In genomic region chr7:26291699-26292538, GRCh38 we compare ENCODE assay signal across 1 cellular context.
TF ChIP-seq lines count a peak whose summit lies in the region.

SNX10 (plus strand) TSS chr7:26291862; CDS start chr7:26346443, 54,581 bp downstream.

TF ChIP-seq in HepG2, 621 proteins besides CTCF, POLR2A, EP300 and RAD21 (continued from another document and continues in another):
- TF ChIP-seq HOMEZ (CRISPR knock-in tag; IDR thresholded peaks at IDR 0.05; ENCODE audit: low read depth) (0 out of 2 replicates have a peak, but pooled peaks have one; percentile 35), ZNF263 (CRISPR knock-in tag; IDR thresholded peaks at IDR 0.05) (peak; percentile 80), NRL (CRISPR knock-in tag; IDR thresholded peaks at IDR 0.05; ENCODE audit: borderline replicate concordance) (0 out of 2 replicates have a peak, but pooled peaks have one; percentile 28), RNF219 (CRISPR knock-in tag; IDR thresholded peaks at IDR 0.05) (no peak), CHCHD3 (CRISPR knock-in tag; IDR thresholded peaks at IDR 0.05) (no peak), NFKB2 (CRISPR knock-in tag; IDR thresholded peaks at IDR 0.05; ENCODE audit: borderline replicate concordance) (no peak; the same call in 1 of the 2 replicates), ZNF678 (CRISPR knock-in tag; IDR thresholded peaks at IDR 0.05) (0 out of 2 replicates have a peak, but pooled peaks have one; percentile 51), KDM2A (CRISPR knock-in tag; IDR thresholded peaks at IDR 0.05; ENCODE audit: borderline replicate concordance, low read depth) (peak; percentile 51; the same call in 1 of the 2 replicates), CBFB (CRISPR knock-in tag; IDR thresholded peaks at IDR 0.05) (0 out of 2 replicates have a peak, but pooled peaks have one; percentile 36), CENPX (CRISPR knock-in tag; IDR thresholded peaks at IDR 0.05) (no peak), CREM (IDR thresholded peaks at IDR 0.05) (no peak), CREM (CRISPR knock-in tag; IDR thresholded peaks at IDR 0.05) (no peak), ARID2 (CRISPR knock-in tag; IDR thresholded peaks at IDR 0.05; ENCODE audit: borderline replicate concordance) (no peak), PCBP2 (optimal IDR thresholded peaks at IDR 0.05; ENCODE audit: low read depth, low read length, poor library complexity, severe bottlenecking) (no peak), TRAFD1 (CRISPR knock-in tag; IDR thresholded peaks at IDR 0.05; ENCODE audit: borderline replicate concordance) (no peak), SRSF9 (IDR thresholded peaks at IDR 0.05; ENCODE audit: borderline replicate concordance, insufficient read depth, low read depth, low read length, poor library complexity, severe bottlenecking) (no peak), HMGXB4 (CRISPR knock-in tag; IDR thresholded peaks at IDR 0.05; ENCODE audit: borderline replicate concordance in 1 of 2, low read depth in 1 of 2) (peak; percentile 88 to 92), ELF4 (CRISPR knock-in tag; IDR thresholded peaks at IDR 0.05; ENCODE audit: borderline replicate concordance) (no peak), SMARCE1 (IDR thresholded peaks at IDR 0.05; ENCODE audit: borderline replicate concordance) (no peak), MXD1 (CRISPR knock-in tag; IDR thresholded peaks at IDR 0.05) (peak; percentile 54; the same call in 1 of the 2 replicates), PRDM10 (CRISPR knock-in tag; IDR thresholded peaks at IDR 0.05; ENCODE audit: low read depth) (no peak), KAT7 (CRISPR knock-in tag; IDR thresholded peaks at IDR 0.05; ENCODE audit: borderline replicate concordance) (peak; percentile 26; the same call in 1 of the 2 replicates), PAWR (CRISPR knock-in tag; IDR thresholded peaks at IDR 0.05; ENCODE audit: borderline replicate concordance) (no peak), MEF2D (CRISPR knock-in tag; IDR thresholded peaks at IDR 0.05) (no peak), MTF2 (CRISPR knock-in tag; IDR thresholded peaks at IDR 0.05; ENCODE audit: borderline replicate concordance) (no peak), PITX1 (CRISPR knock-in tag; IDR thresholded peaks at IDR 0.05) (no peak), CAMTA2 (CRISPR knock-in tag; IDR thresholded peaks at IDR 0.05; ENCODE audit: borderline replicate concordance) (no peak), ZIK1 (CRISPR knock-in tag; IDR thresholded peaks at IDR 0.05; ENCODE audit: borderline replicate concordance, low read depth) (no peak), ZBTB49 (CRISPR knock-in tag; IDR thresholded peaks at IDR 0.05; ENCODE audit: borderline replicate concordance) (no peak), HOXD1 (CRISPR knock-in tag; IDR thresholded peaks at IDR 0.05) (no peak), DRAP1 (CRISPR knock-in tag; IDR thresholded peaks at IDR 0.05) (no peak), MEIS2 (CRISPR knock-in tag; IDR thresholded peaks at IDR 0.05) (no peak), EZH2 (conservative IDR thresholded peaks at IDR 0.05; ENCODE audit: low read depth, low read length) (no peak), ZNF776 (CRISPR knock-in tag; IDR thresholded peaks at IDR 0.05) (0 out of 2 replicates have a peak, but pooled peaks have one; percentile 28), ATF7-NPFF (CRISPR knock-in tag; IDR thresholded peaks at IDR 0.05; ENCODE audit: low read depth) (peak; percentile 87), ZFP62 (CRISPR knock-in tag; IDR thresholded peaks at IDR 0.05) (no peak), ZNF3 (CRISPR knock-in tag; IDR thresholded peaks at IDR 0.05) (no peak), ZNF710 (CRISPR knock-in tag; IDR thresholded peaks at IDR 0.05; ENCODE audit: borderline replicate concordance) (no peak), ZNF773 (CRISPR knock-in tag; IDR thresholded peaks at IDR 0.05; ENCODE audit: borderline replicate concordance) (no peak), ZNF614 (CRISPR knock-in tag; IDR thresholded peaks at IDR 0.05; ENCODE audit: borderline replicate concordance) (0 out of 2 replicates have a peak, but pooled peaks have one; percentile 33), ZNF564 (CRISPR knock-in tag; IDR thresholded peaks at IDR 0.05) (no peak), SIN3A (IDR thresholded peaks at IDR 0.05; ENCODE audit: borderline replicate concordance, low read depth, low read length) (peak; percentile 36; the same call in 1 of the 2 replicates), PBX2 (CRISPR knock-in tag; IDR thresholded peaks at IDR 0.05) (no peak), ZNF160 (CRISPR knock-in tag; IDR thresholded peaks at IDR 0.05) (no peak), CCDC6 (CRISPR knock-in tag; IDR thresholded peaks at IDR 0.05) (0 out of 2 replicates have a peak, but pooled peaks have one; percentile 57), ZNF746 (CRISPR knock-in tag; IDR thresholded peaks at IDR 0.05) (0 out of 2 replicates have a peak, but pooled peaks have one; percentile 1), ZNF543 (CRISPR knock-in tag; IDR thresholded peaks at IDR 0.05) (peak; percentile 71; the same call in 1 of the 2 replicates)
